ENCODE assay signal across 9 cellular contexts in genomic region chr4:85968945-85969830, GRCh38.
DNase-seq lines count a peak whose midpoint lies in the region; ATAC-seq and TF ChIP-seq lines count a peak whose summit lies in the region.
"Had no signal": no experiment of that assay in that cellular context is flagged by ENCODE, and none has a peak within 500 bp of the region (broad histone marks: within the 10 kb centered on the region; RNA-seq: fewer than 3 reads in every experiment).

No MANE protein-coding gene starts in this region.

- dilution Hi-C loops in mammary epithelial cell (cut with HindIII; ENCODE audit: low sequenced_read_pairs), result no loop called here

- in situ Hi-C loops in mammary epithelial cell (cut with MboI; ENCODE audit: low sequenced_read_pairs in 2 of 2), result loop anchor here (25.0 kb wide), 1 partner anchor 207 kb away; no protein-coding TSS in a partner anchor

- no peaks in the 10 kb centered on the region for H3K27me3 ChIP-seq in mammary epithelial cell (ENCODE audit: insufficient read depth, low read length)
- no peaks in the 10 kb centered on the region for H3K27me3 ChIP-seq in lung (ENCODE audit: control insufficient read depth, insufficient read depth)
- H3K27me3 ChIP-seq: BLaER1 treated with 17β-estradiol and CSF1 and Interleukin-3, amounts not matched to agents 10 nM and 100 nM had no signal

- intact Hi-C loops in mammary epithelial cell (cut with micrococcal nuclease), result loop anchor here (1.0 to 10.0 kb wide), 6 partner anchors 75 to 884 kb away; no protein-coding TSS in a partner anchor

- H3K27ac ChIP-seq in mammary epithelial cell (ENCODE audit: insufficient read depth, low read depth, low read length) (no peak overlapping the region), lung (ENCODE audit: low read depth in 1 of 2, low read length in 1 of 2) (no peak overlapping the region)
- H3K27ac ChIP-seq: BLaER1 treated with 17β-estradiol and CSF1 and Interleukin-3, amounts not matched to agents 10 nM and 100 nM had no signal

- H3K4me1 ChIP-seq in mammary epithelial cell (ENCODE audit: insufficient read depth, low read length) (no peaks in the 10 kb centered on the region), lung (ENCODE audit: control insufficient read depth in 2 of 2, insufficient read depth in 2 of 2, low read length in 2 of 2) (peaks cover 0 to 11% of the 10 kb centered on the region in 2 donors)
- H3K4me1 ChIP-seq: BLaER1 treated with 17β-estradiol and CSF1 and Interleukin-3, amounts not matched to agents 10 nM and 100 nM had no signal

- peak; percentile 68 for ATAC-seq in HG02938 (IDR thresholded peaks at IDR 0.05; ENCODE audit: unreplicated experiment)
- ATAC-seq in lung (ENCODE audit: insufficient read depth, low FRiP score), result no peak
- no peak for ATAC-seq in HG03439 (IDR thresholded peaks at IDR 0.05; ENCODE audit: unreplicated experiment)
- ATAC-seq in HG03039 (IDR thresholded peaks at IDR 0.05; ENCODE audit: unreplicated experiment), result no peak

- WGBS in mammary epithelial cell (ENCODE audit: low coverage, missing lambda C conversion rate), result 36% methylated on average over 3 of the region's 3 CpGs
- 37 to 41% methylated on average over 3 of the region's 3 CpGs for WGBS in lung, 2 donors

- no TSS peak for BruUV-seq in mammary epithelial cell (replicated peaks; lab: Mats Ljungman, UMichigan)

- DNase-seq in NCI-H1436 (lab: John Stamatoyannopoulos, UW), result peak; percentile 65
- DNase-seq in NCI-H1436 treated with DMSO at 0.1 percent for 48 hours (lab: John Stamatoyannopoulos, UW), result no peak
- DNase-seq in NCI-H2227 treated with DMSO at 0.1 percent for 48 hours (lab: John Stamatoyannopoulos, UW), result peak; percentile 31
- peak; percentile 36 for DNase-seq in mammary epithelial cell
- DNase-seq in lung (ENCODE audit: low spot score), result no peak

- peak; percentile 31 to 66 for TF ChIP-seq CTCF in mammary epithelial cell (conservative IDR thresholded peaks at IDR 0.05 in 1 of 2, IDR thresholded peaks at IDR 0.05 in 1 of 2; ENCODE audit: extremely low read depth in 1 of 2, insufficient read depth in 1 of 2, low read depth in 1 of 2, low read length in 2 of 2)
- peak; percentile 7 for TF ChIP-seq CTCF in lung (IDR thresholded peaks at IDR 0.05; ENCODE audit: control extremely low read depth, extremely low read depth)

- H2AFZ ChIP-seq in mammary epithelial cell (ENCODE audit: low read depth, low read length), result no peak overlapping the region

- H4K20me1 ChIP-seq in mammary epithelial cell (ENCODE audit: insufficient read depth, low read length), result no peaks in the 10 kb centered on the region
- H4K20me1 ChIP-seq: BLaER1 treated with 17β-estradiol and CSF1 and Interleukin-3, amounts not matched to agents 10 nM and 100 nM had no signal

- CTCF ChIA-PET in mammary epithelial cell (lab: Charles Lee; ENCODE audit: low non-redundant PET), result interaction anchor here (0.6 to 1.0 kb wide), 3 partner anchors 48 to 318 kb away, joined by 3 to 5 read pairs (median 4); no protein-coding TSS in a partner anchor

- no peaks in the 10 kb centered on the region for H3K79me2 ChIP-seq in mammary epithelial cell (ENCODE audit: insufficient read depth, low read length)

- H3K4me3 ChIP-seq in mammary epithelial cell (replicated peaks in 1 of 3; ENCODE audit: insufficient read depth in 1 of 3, low read depth in 2 of 3, low read length in 3 of 3) (no peak overlapping the region), lung (no peak overlapping the region)
- H3K4me3 ChIP-seq: BLaER1 treated with 17β-estradiol and CSF1 and Interleukin-3, amounts not matched to agents 10 nM and 100 nM had no signal

- no peak overlapping the region for H3K9ac ChIP-seq in mammary epithelial cell (ENCODE audit: insufficient read depth, low read length)
- H3K9ac ChIP-seq: BLaER1 treated with 17β-estradiol and CSF1 and Interleukin-3, amounts not matched to agents 10 nM and 100 nM had no signal

- H3K9me3 ChIP-seq in mammary epithelial cell (replicated peaks; ENCODE audit: insufficient read depth, low read length) (no peaks in the 10 kb centered on the region), lung (ENCODE audit: control insufficient read depth in 2 of 2, insufficient read depth in 1 of 2, low read length in 1 of 2) (no peaks in the 10 kb centered on the region)

- no peaks in the 10 kb centered on the region for H3K36me3 ChIP-seq in mammary epithelial cell (ENCODE audit: insufficient read depth, low read length)
- H3K36me3 ChIP-seq in lung (ENCODE audit: control insufficient read depth in 2 of 2, insufficient read depth in 2 of 2, low read length in 2 of 2), result no peaks in the 10 kb centered on the region
- H3K36me3 ChIP-seq: BLaER1 treated with 17β-estradiol and CSF1 and Interleukin-3, amounts not matched to agents 10 nM and 100 nM had no signal

- no peak overlapping the region for H3K4me2 ChIP-seq in mammary epithelial cell (ENCODE audit: insufficient read depth, low read depth, low read length)
- H3K4me2 ChIP-seq: BLaER1 treated with 17β-estradiol and CSF1 and Interleukin-3, amounts not matched to agents 10 nM and 100 nM had no signal

Comparison
In these comparisons a context has a peak if more than half of its experiments do, and no peak if none do; other contexts are left out.
1. DNase-seq: peak in NCI-H1436 (single experiment), NCI-H2227 treated with DMSO at 0.1 percent for 48 hours (single experiment) and mammary epithelial cell (single experiment); none in NCI-H1436 treated with DMSO at 0.1 percent for 48 hours (single experiment) and lung (single experiment).